1 cellular context compared by ENCODE assay signal in the genomic region with DNA sequence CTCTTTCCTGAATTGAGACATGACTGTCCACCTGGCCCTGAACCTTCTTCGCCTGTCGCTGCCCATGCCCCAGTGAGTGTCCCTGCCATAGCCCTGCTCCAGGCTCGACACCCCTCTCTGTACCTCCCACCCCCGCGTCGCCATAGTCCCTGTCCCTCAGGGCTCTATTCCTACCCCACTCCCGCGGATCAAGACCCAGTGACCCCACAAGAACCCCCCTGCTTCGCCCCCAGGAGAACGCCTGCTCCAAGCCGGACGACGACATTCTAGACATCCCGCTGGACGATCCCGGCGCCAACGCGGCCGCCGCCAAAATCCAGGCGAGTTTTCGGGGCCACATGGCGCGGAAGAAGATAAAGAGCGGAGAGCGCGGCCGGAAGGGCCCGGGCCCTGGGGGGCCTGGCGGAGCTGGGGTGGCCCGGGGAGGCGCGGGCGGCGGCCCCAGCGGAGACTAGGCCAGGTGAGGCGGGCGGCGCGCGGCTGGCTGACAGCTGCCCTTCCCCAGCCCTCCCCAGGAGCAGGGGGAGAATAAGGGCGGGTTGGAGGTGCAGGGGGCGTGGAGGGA.
TF ChIP-seq lines count a peak whose summit lies in the region.

No MANE protein-coding gene starts in this region.

TF ChIP-seq in H1, 55 proteins besides CTCF, POLR2A, EP300 and RAD21:
- no peak for TF ChIP-seq TAF7 (optimal IDR thresholded peaks at IDR 0.05; ENCODE audit: borderline replicate concordance, low read depth, low read length)
- TF ChIP-seq EZH2 (IDR thresholded peaks at IDR 0.05; ENCODE audit: low read depth, low read length, severe bottlenecking): peak; percentile 95
- no peak for TF ChIP-seq HDAC2 (IDR thresholded peaks at IDR 0.05; ENCODE audit: borderline replicate concordance in 1 of 2, low read depth in 2 of 2, low read length in 2 of 2)
- TF ChIP-seq BRCA1 (IDR thresholded peaks at IDR 0.05; ENCODE audit: low read depth, low read length): no peak
- TF ChIP-seq E2F6 (IDR thresholded peaks at IDR 0.05): peak; percentile 55; the same call in 1 of the 2 replicates
- no peak for TF ChIP-seq KDM5A (IDR thresholded peaks at IDR 0.05; ENCODE audit: low read length)
- no peak for TF ChIP-seq TBP (IDR thresholded peaks at IDR 0.05; ENCODE audit: low read depth, low read length)
- TF ChIP-seq ZNF274 (IDR thresholded peaks at IDR 0.05; ENCODE audit: borderline replicate concordance, extremely low read depth, low read length): no peak
- peak; percentile 87 for TF ChIP-seq RNF2 (IDR thresholded peaks at IDR 0.05; ENCODE audit: borderline replicate concordance, low read depth, low read length, missing control alignments, poor library complexity, severe bottlenecking)
- peak; percentile 95; the same call in 1 of the 2 replicates for TF ChIP-seq SUZ12 (IDR thresholded peaks at IDR 0.05; ENCODE audit: low read length)
